Comparison of ENCODE assay signal across 20 cellular contexts in genomic region chr1:2155147-2155598, GRCh38.
"Had no signal": no experiment of that assay in that cellular context is flagged by ENCODE, and none has a peak within 500 bp of the region (broad histone marks: within the 10 kb centered on the region; RNA-seq: fewer than 3 reads in every experiment).

No MANE protein-coding gene starts in this region.

- H3K79me2 ChIP-seq: hepatocyte had no signal

- H3K27ac ChIP-seq: ascending aorta, hepatocyte, tibial nerve, vagina, VCaP had no signal

- H2AFZ ChIP-seq: hepatocyte had no signal

- H3K9me3 ChIP-seq: ascending aorta, tibial nerve, vagina had no signal

- H3K4me3 ChIP-seq: ascending aorta, hepatocyte, tibial nerve, vagina had no signal

- H3K4me1 ChIP-seq: ascending aorta, vagina had no signal

- H3K4me2 ChIP-seq: hepatocyte had no signal

- H3K36me3 ChIP-seq: ascending aorta, tibial nerve, vagina had no signal

- H3K27ac Mint-ChIP-seq: activated T-cell treated with anti-CD3 and anti-CD28 coated beads, Interleukin-2, amount 50 U/mL, for 72 hours; dendritic cell treated with granulocyte-macrophage colony-stimulating factor and Interleukin-4, amounts not matched to agents 40 ng/mL and 50 ng/mL, for 4 days; natural killer cell treated with Interleukin-12 subunit alpha and Interleukin-12 subunit beta and Interleukin-15 and Interleukin-18, amount 100 ng/mL, for 72 hours had no signal

- H3K27me3 Mint-ChIP-seq: dendritic cell treated with granulocyte-macrophage colony-stimulating factor and Interleukin-4, amounts not matched to agents 40 ng/mL and 50 ng/mL, for 4 days; natural killer cell treated with Interleukin-12 subunit alpha and Interleukin-12 subunit beta and Interleukin-15 and Interleukin-18, amount 100 ng/mL, for 72 hours had no signal

- ATAC-seq: left cardiac atrium; natural killer cell treated with Interleukin-12 subunit alpha and Interleukin-12 subunit beta and Interleukin-15 and Interleukin-18, amount 100 ng/mL, for 72 hours had no signal

- FAIRE-seq: islet of Langerhans had no signal

- H3K27me3 ChIP-seq: ascending aorta, hepatocyte, tibial nerve, vagina had no signal

- DNase-seq: activated CD4-positive, alpha-beta T cell treated with anti-CD3 and anti-CD28 coated beads for 1 hour; activated CD8-positive, alpha-beta memory T cell treated with anti-CD3 and anti-CD28 coated beads for 24 hours; activated CD8-positive, alpha-beta memory T cell treated with anti-CD3 and anti-CD28 coated beads, Interleukin-2, amount 50 U/mL, for 48 hours; activated gamma-delta T cell treated with Interleukin-2 at 50 U/mL for 16 hours; activated T-cell treated with anti-CD3 and anti-CD28 coated beads, Interleukin-2, amount 50 U/mL, for 72 hours; effector memory CD4-positive, alpha-beta T cell; left cardiac atrium; mesendoderm; stimulated activated CD8-positive, alpha-beta memory T cell treated with anti-CD3 and anti-CD28 coated beads, Interleukin-4, amount 100 ng/mL, for 48 hours; stimulated activated naive CD4-positive, alpha-beta T cell treated with Interleukin-2 at 50 U/mL for 16 hours; SW 1271; T-helper 2 cell had no signal

- H3K4me3 Mint-ChIP-seq: activated T-cell treated with anti-CD3 and anti-CD28 coated beads, Interleukin-2, amount 50 U/mL, for 72 hours; dendritic cell treated with granulocyte-macrophage colony-stimulating factor and Interleukin-4, amounts not matched to agents 40 ng/mL and 50 ng/mL, for 4 days; natural killer cell treated with Interleukin-12 subunit alpha and Interleukin-12 subunit beta and Interleukin-15 and Interleukin-18, amount 100 ng/mL, for 72 hours had no signal
